ENCODE assay signal across 15 cellular contexts in the genomic region with DNA sequence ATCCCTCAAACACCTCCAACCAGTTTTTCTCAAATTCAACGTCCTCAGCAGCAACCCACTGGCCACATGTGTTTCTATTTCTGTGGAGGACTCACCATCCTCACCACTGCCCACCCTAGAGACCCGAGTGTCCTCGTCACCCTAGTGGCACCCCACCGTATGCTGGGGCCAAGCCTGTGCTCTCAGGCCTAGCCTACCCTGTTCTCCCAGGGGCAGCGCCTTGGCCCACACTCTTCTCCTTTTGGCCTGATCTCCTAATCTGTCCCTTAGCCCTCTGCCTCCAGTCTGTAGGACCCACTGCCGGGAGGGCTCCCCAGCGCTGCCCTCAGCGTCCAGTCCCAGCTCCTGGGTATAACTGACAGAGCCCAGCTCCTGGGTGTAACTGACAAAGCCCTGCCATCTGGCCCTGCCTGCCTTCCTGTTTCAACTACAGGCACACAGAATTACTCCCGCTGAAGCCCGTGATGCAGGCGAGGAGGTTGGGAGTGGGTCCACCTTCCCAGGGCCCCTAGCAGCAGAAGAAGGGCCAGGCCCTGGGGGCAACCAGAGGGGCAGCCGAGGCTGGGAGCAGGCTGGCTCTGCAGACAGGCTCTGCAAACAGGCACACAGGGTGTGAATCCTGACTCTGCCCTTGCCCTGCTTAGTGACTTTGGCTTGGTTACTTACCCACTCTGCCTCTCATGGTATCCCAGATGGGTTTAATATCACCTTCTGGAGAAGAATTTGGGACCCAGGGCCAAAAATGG. TPM values are rescaled to one million over a fixed set of nuclear protein-coding genes. Genes with fewer than 3 reads are reported as not detected.
A peak's percentile ranks its signal among the peaks of the same experiment; 100 is the strongest.
DNase-seq lines count a peak whose midpoint lies in the region; ATAC-seq lines count a peak whose summit lies in the region.
"Had no signal": no experiment of that assay in that cellular context is flagged by ENCODE, and none has a peak within 500 bp of the region (broad histone marks: within the 10 kb centered on the region; RNA-seq: fewer than 3 reads in every experiment).

No MANE protein-coding gene starts in this region.

- H3K4me1 ChIP-seq in endocrine pancreas (ENCODE audit: control insufficient read depth, insufficient read depth, low read length) (no peaks in the 10 kb centered on the region), SJCRH30 (peaks cover 5% of the 10 kb centered on the region; the same call in 1 of the 2 replicates)
- H3K4me1 ChIP-seq: prostate gland had no signal

- H3K27me3 ChIP-seq in endocrine pancreas (ENCODE audit: control insufficient read depth, insufficient read depth, low read length) (no peaks in the 10 kb centered on the region), SJCRH30 (no peaks in the 10 kb centered on the region)
- H3K27me3 ChIP-seq: SJSA1 had no signal

- no peaks in the 10 kb centered on the region for H3K36me3 ChIP-seq in endocrine pancreas (ENCODE audit: control insufficient read depth, insufficient read depth, low read length)
- H3K36me3 ChIP-seq in SJCRH30: no peaks in the 10 kb centered on the region
- H3K36me3 ChIP-seq: prostate gland, SJSA1, thoracic aorta had no signal

- no peak for ATAC-seq in activated CD4-positive, alpha-beta T cell treated with anti-CD3 and anti-CD28 coated beads for 36 hours
- ATAC-seq in stimulated activated naive B cell treated with anti-CD40 and anti-IgM and Interleukin-4, amounts not matched to agents 10 μg/mL and 1 μg/mL and 100 μg/mL, for 72 hours (replicated peaks): no peak
- ATAC-seq in GM21423 (IDR thresholded peaks at IDR 0.05; ENCODE audit: unreplicated experiment) (no peak), HG02884 (IDR thresholded peaks at IDR 0.05; ENCODE audit: unreplicated experiment) (no peak)
- ATAC-seq: left ventricle myocardium superior had no signal

- no peak for DNase-seq in activated CD4-positive, alpha-beta T cell treated with anti-CD3 and anti-CD28 coated beads, Interleukin-2, amount 10 ng/mL, durations not matched to agents 7 days and 5 days
- no peak for DNase-seq in activated CD4-positive, alpha-beta T cell treated with anti-CD3 and anti-CD28 coated beads for 36 hours
- peak; percentile 66 for DNase-seq in NCI-H510A treated with DMSO at 0.1 percent for 48 hours (lab: John Stamatoyannopoulos, UW)
- DNase-seq in stimulated activated naive B cell treated with anti-CD40 and anti-IgM and Interleukin-4, amounts not matched to agents 10 μg/mL and 1 μg/mL and 100 μg/mL, for 72 hours: no peak
- no peak for DNase-seq in SJCRH30
- DNase-seq: activated CD4-positive, alpha-beta T cell treated with anti-CD3 and anti-CD28 coated beads for 48 hours; left ventricle myocardium superior; stimulated activated CD4-positive, alpha-beta T cell treated with anti-CD3 and anti-CD28 coated beads, Interleukin-4, amount 100 ng/mL, for 24 hours had no signal

- no peaks in the 10 kb centered on the region for H3K9me3 Mint-ChIP-seq in activated CD4-positive, alpha-beta T cell treated with anti-CD3 and anti-CD28 coated beads, Interleukin-2, amount 10 ng/mL, durations not matched to agents 7 days and 5 days
- no peaks in the 10 kb centered on the region for H3K9me3 Mint-ChIP-seq in activated CD4-positive, alpha-beta T cell treated with anti-CD3 and anti-CD28 coated beads for 36 hours (ENCODE audit: low read depth)
- H3K9me3 Mint-ChIP-seq in stimulated activated naive B cell treated with anti-CD40 and anti-IgM and Interleukin-4, amounts not matched to agents 10 μg/mL and 1 μg/mL and 100 μg/mL, for 72 hours: no peaks in the 10 kb centered on the region
- H3K9me3 Mint-ChIP-seq: activated naive CD4-positive, alpha-beta T cell treated with anti-CD3 and anti-CD28 coated beads, Interleukin-2, amount 50 U/mL, for 24 hours had no signal

- H3K9ac ChIP-seq in endocrine pancreas (ENCODE audit: control insufficient read depth, insufficient read depth, low read length): peak overlapping the region; percentile 60

- no peaks in the 10 kb centered on the region for H3K9me3 ChIP-seq in endocrine pancreas (ENCODE audit: control insufficient read depth, low read length)
- H3K9me3 ChIP-seq in SJCRH30 (replicated peaks): no peaks in the 10 kb centered on the region
- H3K9me3 ChIP-seq: prostate gland, SJSA1, thoracic aorta had no signal

- no peak overlapping the region for H3K4me3 Mint-ChIP-seq in activated CD4-positive, alpha-beta T cell treated with anti-CD3 and anti-CD28 coated beads, Interleukin-2, amount 10 ng/mL, durations not matched to agents 7 days and 5 days
- no peak overlapping the region for H3K4me3 Mint-ChIP-seq in activated CD4-positive, alpha-beta T cell treated with anti-CD3 and anti-CD28 coated beads for 36 hours
- peak overlapping the region; percentile 55 to 93 for H3K4me3 Mint-ChIP-seq in stimulated activated naive B cell treated with anti-CD40 and anti-IgM and Interleukin-4, amounts not matched to agents 10 μg/mL and 1 μg/mL and 100 μg/mL, for 72 hours
- H3K4me3 Mint-ChIP-seq: activated naive CD4-positive, alpha-beta T cell treated with anti-CD3 and anti-CD28 coated beads, Interleukin-2, amount 50 U/mL, for 24 hours had no signal

- peaks cover 15% of the 10 kb centered on the region for H3K27me3 Mint-ChIP-seq in activated CD4-positive, alpha-beta T cell treated with anti-CD3 and anti-CD28 coated beads, Interleukin-2, amount 10 ng/mL, durations not matched to agents 7 days and 5 days
- H3K27me3 Mint-ChIP-seq in activated CD4-positive, alpha-beta T cell treated with anti-CD3 and anti-CD28 coated beads for 36 hours: peaks cover 14% of the 10 kb centered on the region
- H3K27me3 Mint-ChIP-seq in stimulated activated naive B cell treated with anti-CD40 and anti-IgM and Interleukin-4, amounts not matched to agents 10 μg/mL and 1 μg/mL and 100 μg/mL, for 72 hours: no peaks in the 10 kb centered on the region

- intact Hi-C loops in activated CD4-positive, alpha-beta T cell treated with anti-CD3 and anti-CD28 coated beads for 36 hours (cut with DNase I, micrococcal nuclease): no loop called here

- peak overlapping the region; percentile 60 for H3K27ac Mint-ChIP-seq in activated CD4-positive, alpha-beta T cell treated with anti-CD3 and anti-CD28 coated beads, Interleukin-2, amount 10 ng/mL, durations not matched to agents 7 days and 5 days
- no peak overlapping the region for H3K27ac Mint-ChIP-seq in activated CD4-positive, alpha-beta T cell treated with anti-CD3 and anti-CD28 coated beads for 36 hours
- peak overlapping the region; percentile 2 for H3K27ac Mint-ChIP-seq in stimulated activated naive B cell treated with anti-CD40 and anti-IgM and Interleukin-4, amounts not matched to agents 10 μg/mL and 1 μg/mL and 100 μg/mL, for 72 hours
- H3K27ac Mint-ChIP-seq: activated naive CD4-positive, alpha-beta T cell treated with anti-CD3 and anti-CD28 coated beads, Interleukin-2, amount 50 U/mL, for 24 hours had no signal

- H3K27ac ChIP-seq in SJCRH30: no peak overlapping the region
- H3K27ac ChIP-seq: SJSA1, thoracic aorta had no signal

- CTCF ChIA-PET in activated CD4-positive, alpha-beta T cell treated with anti-CD3 and anti-CD28 coated beads, Interleukin-2, amount 10 ng/mL, durations not matched to agents 7 days and 5 days (lab: Charles Lee): interaction anchor here (1.5 to 8.2 kb wide), 5 partner anchors 8 to 32 kb away, joined by 7 to 64 read pairs (median 15); a partner anchor contains a TSS
- CTCF ChIA-PET in activated CD4-positive, alpha-beta T cell treated with anti-CD3 and anti-CD28 coated beads for 36 hours (lab: Charles Lee): interaction anchor here (0.7 to 11.2 kb wide), 6 partner anchors 8 to 33 kb away, joined by 3 to 100 read pairs (median 4); no protein-coding TSS in a partner anchor

- POLR2A ChIA-PET in activated CD4-positive, alpha-beta T cell treated with anti-CD3 and anti-CD28 coated beads, Interleukin-2, amount 10 ng/mL, durations not matched to agents 7 days and 5 days (lab: Charles Lee): no interaction called here
- POLR2A ChIA-PET in activated CD4-positive, alpha-beta T cell treated with anti-CD3 and anti-CD28 coated beads for 36 hours (lab: Charles Lee): interaction anchor here (0.5 to 0.6 kb wide), 2 partner anchors 22 to 45 kb away, joined by 4 to 7 read pairs; no protein-coding TSS in a partner anchor

- H3K36me3 Mint-ChIP-seq in activated CD4-positive, alpha-beta T cell treated with anti-CD3 and anti-CD28 coated beads, Interleukin-2, amount 10 ng/mL, durations not matched to agents 7 days and 5 days (ENCODE audit: low read depth): no peaks in the 10 kb centered on the region
- H3K36me3 Mint-ChIP-seq in activated CD4-positive, alpha-beta T cell treated with anti-CD3 and anti-CD28 coated beads for 36 hours (ENCODE audit: low read depth): no peaks in the 10 kb centered on the region
- no peaks in the 10 kb centered on the region for H3K36me3 Mint-ChIP-seq in stimulated activated naive B cell treated with anti-CD40 and anti-IgM and Interleukin-4, amounts not matched to agents 10 μg/mL and 1 μg/mL and 100 μg/mL, for 72 hours
- H3K36me3 Mint-ChIP-seq: activated naive CD4-positive, alpha-beta T cell treated with anti-CD3 and anti-CD28 coated beads, Interleukin-2, amount 50 U/mL, for 24 hours had no signal

- H3K4me1 Mint-ChIP-seq in activated CD4-positive, alpha-beta T cell treated with anti-CD3 and anti-CD28 coated beads, Interleukin-2, amount 10 ng/mL, durations not matched to agents 7 days and 5 days: peaks cover 14% of the 10 kb centered on the region
- H3K4me1 Mint-ChIP-seq in activated CD4-positive, alpha-beta T cell treated with anti-CD3 and anti-CD28 coated beads for 36 hours: peaks cover 4% of the 10 kb centered on the region
- peaks cover 46 to 64% of the 10 kb centered on the region in 2 donors for H3K4me1 Mint-ChIP-seq in stimulated activated naive B cell treated with anti-CD40 and anti-IgM and Interleukin-4, amounts not matched to agents 10 μg/mL and 1 μg/mL and 100 μg/mL, for 72 hours

- no peak overlapping the region for H3K4me3 ChIP-seq in endocrine pancreas (ENCODE audit: control insufficient read depth, insufficient read depth, low read length)
- no peak overlapping the region for H3K4me3 ChIP-seq in SJCRH30
- H3K4me3 ChIP-seq: prostate gland, SJSA1, thoracic aorta had no signal

RNA-seq across cellular contexts. Expression of a gene that starts 25.6 kb away (rescaled TPM):
- total RNA-seq in activated CD4-positive, alpha-beta T cell treated with anti-CD3 and anti-CD28 coated beads, Interleukin-2, amount 10 ng/mL, durations not matched to agents 7 days and 5 days: 1,000 to 10,000 TPM; 1,700 to 2,208 TPM
- 1,000 to 10,000 TPM; 2,106 to 2,969 TPM for total RNA-seq in activated CD4-positive, alpha-beta T cell treated with anti-CD3 and anti-CD28 coated beads for 36 hours
- 1,694 and 1,855 TPM in 2 replicates for total RNA-seq in SJCRH30 (2014; rRNA removed; shearing (Covaris generic))

Comparison
In these comparisons a context has a peak if more than half of its experiments do, and no peak if none do; other contexts are left out.
1. H3K4me3 Mint-ChIP-seq: peak in stimulated activated naive B cell treated with anti-CD40 and anti-IgM and Interleukin-4, amounts not matched to agents 10 μg/mL and 1 μg/mL and 100 μg/mL, for 72 hours (2 of 2); none in activated CD4-positive, alpha-beta T cell treated with anti-CD3 and anti-CD28 coated beads, Interleukin-2, amount 10 ng/mL, durations not matched to agents 7 days and 5 days (single experiment) and activated CD4-positive, alpha-beta T cell treated with anti-CD3 and anti-CD28 coated beads for 36 hours (single experiment).